28 cellular contexts compared by ENCODE assay signal in the genomic region with DNA sequence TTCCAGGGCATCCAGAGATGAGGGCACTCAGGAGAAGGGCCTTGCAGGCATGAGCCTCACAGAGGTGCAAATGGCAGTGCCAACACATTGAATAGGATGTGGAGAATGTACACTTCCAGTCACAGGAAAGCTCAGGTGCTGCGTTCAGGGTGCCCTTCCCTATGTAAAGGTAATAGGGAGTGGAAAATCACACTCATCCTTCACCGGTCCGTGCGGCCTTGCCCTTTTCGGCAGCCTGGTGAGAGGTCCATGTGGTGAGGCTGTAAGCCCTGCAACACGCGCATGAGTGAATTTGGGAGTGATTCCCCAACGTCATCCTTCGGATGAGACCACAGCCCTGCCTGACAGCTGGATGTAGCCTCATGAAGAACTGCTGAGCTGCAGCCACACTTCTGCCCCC.
"Had no signal": no experiment of that assay in that cellular context is flagged by ENCODE, and none has a peak within 500 bp of the region (broad histone marks: within the 10 kb centered on the region; RNA-seq: fewer than 3 reads in every experiment).

No MANE protein-coding gene starts in this region.

- H3K4me3 ChIP-seq: pancreas, prostate gland, right lobe of liver, sigmoid colon, stomach, thoracic aorta, thyroid gland, tibial nerve, upper lobe of left lung, uterus had no signal

- H3K36me3 ChIP-seq: neutrophil, pancreas, prostate gland, right lobe of liver, sigmoid colon, stomach, thoracic aorta, thyroid gland, tibial nerve, upper lobe of left lung, uterus had no signal

- H3K9me3 Mint-ChIP-seq: naive thymus-derived CD8-positive, alpha-beta T cell; natural killer cell treated with Interleukin-12 subunit alpha and Interleukin-12 subunit beta and Interleukin-15 and Interleukin-18, amount 100 ng/mL, for 72 hours; nephron progenitor cell; neural crest cell; stimulated activated effector memory CD8-positive, alpha-beta T cell treated with anti-CD3 and anti-CD28 coated beads, Interleukin-12 subunit alpha, Interleukin-12 subunit beta, amount 100 ng/mL, for 72 hours; stimulated activated naive B cell treated with anti-CD40 and anti-IgM and Interleukin-4, amounts not matched to agents 10 μg/mL and 1 μg/mL and 100 μg/mL, for 72 hours; stimulated activated naive CD8-positive, alpha-beta T cell treated with anti-CD3 and anti-CD28 coated beads, Interleukin-15, Interleukin-2, amounts not matched to agents 100 ng/mL and 50 ng/mL, for 24 hours had no signal

- H3K27ac ChIP-seq: neutrophil, pancreas, prostate gland, right lobe of liver, sigmoid colon, stomach, thoracic aorta, thyroid gland, tibial nerve, upper lobe of left lung, uterus had no signal

- H3K27me3 ChIP-seq: pancreas, right lobe of liver, sigmoid colon, thyroid gland, uterus had no signal

- H3K4me3 Mint-ChIP-seq: naive thymus-derived CD8-positive, alpha-beta T cell; natural killer cell treated with Interleukin-12 subunit alpha and Interleukin-12 subunit beta and Interleukin-15 and Interleukin-18, amount 100 ng/mL, for 72 hours; nephron progenitor cell; neural crest cell; stimulated activated effector memory CD8-positive, alpha-beta T cell treated with anti-CD3 and anti-CD28 coated beads, Interleukin-12 subunit alpha, Interleukin-12 subunit beta, amount 100 ng/mL, for 72 hours; stimulated activated naive B cell treated with anti-CD40 and anti-IgM and Interleukin-4, amounts not matched to agents 10 μg/mL and 1 μg/mL and 100 μg/mL, for 72 hours; stimulated activated naive CD8-positive, alpha-beta T cell treated with anti-CD3 and anti-CD28 coated beads, Interleukin-15, Interleukin-2, amounts not matched to agents 100 ng/mL and 50 ng/mL, for 24 hours had no signal

- H3K4me1 ChIP-seq: prostate gland, right lobe of liver, uterus had no signal

- DNase-seq: naive thymus-derived CD8-positive, alpha-beta T cell; nephron progenitor cell; nucleus accumbens; pancreas; retina; right cardiac atrium; right lobe of liver; sigmoid colon; small intestine; stimulated activated CD4-positive, alpha-beta T cell treated with anti-CD3 and anti-CD28 coated beads, Interleukin-15, amount 100 ng/mL, for 24 hours; stimulated activated CD4-positive, alpha-beta T cell treated with anti-CD3 and anti-CD28 coated beads, Interleukin-2, amount 100 ng/mL, for 24 hours; stimulated activated CD4-positive, alpha-beta T cell treated with anti-CD3 and anti-CD28 coated beads, Interleukin-2, amount 100 ng/mL, for 48 hours; stimulated activated CD4-positive, alpha-beta T cell treated with anti-CD3 and anti-CD28 coated beads, Interleukin-4, amount 100 ng/mL, for 24 hours; stimulated activated naive B cell treated with anti-CD40 and anti-IgM and Interleukin-4, amounts not matched to agents 10 μg/mL and 1 μg/mL and 100 μg/mL, for 72 hours; stimulated activated naive CD4-positive, alpha-beta T cell treated with Interleukin-2 at 50 U/mL for 16 hours; stomach; thyroid gland; trophoblast cell; upper lobe of left lung; uterus had no signal

- H3K36me3 Mint-ChIP-seq: naive thymus-derived CD8-positive, alpha-beta T cell; natural killer cell treated with Interleukin-12 subunit alpha and Interleukin-12 subunit beta and Interleukin-15 and Interleukin-18, amount 100 ng/mL, for 72 hours; stimulated activated effector memory CD8-positive, alpha-beta T cell treated with anti-CD3 and anti-CD28 coated beads, Interleukin-12 subunit alpha, Interleukin-12 subunit beta, amount 100 ng/mL, for 72 hours; stimulated activated naive B cell treated with anti-CD40 and anti-IgM and Interleukin-4, amounts not matched to agents 10 μg/mL and 1 μg/mL and 100 μg/mL, for 72 hours had no signal

- ATAC-seq: naive thymus-derived CD8-positive, alpha-beta T cell; natural killer cell treated with Interleukin-12 subunit alpha and Interleukin-12 subunit beta and Interleukin-15 and Interleukin-18, amount 100 ng/mL, for 72 hours; pancreas; right cardiac atrium; right lobe of liver; stimulated activated effector memory CD8-positive, alpha-beta T cell treated with anti-CD3 and anti-CD28 coated beads, Interleukin-12 subunit alpha, Interleukin-12 subunit beta, amount 100 ng/mL, for 72 hours; stimulated activated naive B cell treated with anti-CD40 and anti-IgM and Interleukin-4, amounts not matched to agents 10 μg/mL and 1 μg/mL and 100 μg/mL, for 72 hours had no signal

- H3K27ac Mint-ChIP-seq: natural killer cell treated with Interleukin-12 subunit alpha and Interleukin-12 subunit beta and Interleukin-15 and Interleukin-18, amount 100 ng/mL, for 72 hours; nephron progenitor cell; stimulated activated effector memory CD8-positive, alpha-beta T cell treated with anti-CD3 and anti-CD28 coated beads, Interleukin-12 subunit alpha, Interleukin-12 subunit beta, amount 100 ng/mL, for 72 hours; stimulated activated naive B cell treated with anti-CD40 and anti-IgM and Interleukin-4, amounts not matched to agents 10 μg/mL and 1 μg/mL and 100 μg/mL, for 72 hours; stimulated activated naive CD8-positive, alpha-beta T cell treated with anti-CD3 and anti-CD28 coated beads, Interleukin-15, Interleukin-2, amounts not matched to agents 100 ng/mL and 50 ng/mL, for 24 hours had no signal

- H3K9me3 ChIP-seq: neutrophil, pancreas, prostate gland, right lobe of liver, sigmoid colon, stomach, thoracic aorta, thyroid gland, upper lobe of left lung, uterus had no signal
